16 cellular contexts compared by ENCODE assay signal in genomic region chr1:184893695-184894094, GRCh38.
DNase-seq lines count a peak whose midpoint lies in the region; ATAC-seq and TF ChIP-seq lines count a peak whose summit lies in the region.
"Had no signal": no experiment of that assay in that cellular context is flagged by ENCODE, and none has a peak within 500 bp of the region (broad histone marks: within the 10 kb centered on the region; RNA-seq: fewer than 3 reads in every experiment).

No MANE protein-coding gene starts in this region.

- no peak for TF ChIP-seq CTCF in natural killer cell (IDR thresholded peaks at IDR 0.05)
- no peak for TF ChIP-seq CTCF in thoracic aorta (IDR thresholded peaks at IDR 0.05)

- peaks cover 35 to 53% of the 10 kb centered on the region in 2 donors for H3K4me1 ChIP-seq in thoracic aorta (ENCODE audit: control insufficient read depth in 1 of 2, low read depth in 2 of 2)

- no peak overlapping the region for H3K4me3 Mint-ChIP-seq in natural killer cell treated with Interleukin-12 subunit alpha and Interleukin-12 subunit beta and Interleukin-15 and Interleukin-18, amount 100 ng/mL, for 72 hours
- H3K4me3 Mint-ChIP-seq in natural killer cell = no peak overlapping the region
- H3K4me3 Mint-ChIP-seq in T-helper 17 cell = no peak overlapping the region
- H3K4me3 Mint-ChIP-seq: B cell; CD4-positive, alpha-beta T cell had no signal

- ATAC-seq in natural killer cell treated with Interleukin-12 subunit alpha and Interleukin-12 subunit beta and Interleukin-15 and Interleukin-18, amount 100 ng/mL, for 72 hours = no peak
- ATAC-seq in natural killer cell = no peak
- ATAC-seq in T-helper 17 cell = no peak
- no peak for ATAC-seq in thoracic aorta (ENCODE audit: insufficient number of reproducible peaks, low FRiP score, low read depth)
- no peak for ATAC-seq in GM21528 (IDR thresholded peaks at IDR 0.05; ENCODE audit: low FRiP score, unreplicated experiment)
- no peak for ATAC-seq in HG03139 (IDR thresholded peaks at IDR 0.05; ENCODE audit: unreplicated experiment)

- H3K27me3 ChIP-seq in thoracic aorta (replicated peaks; ENCODE audit: insufficient read depth) = no peaks in the 10 kb centered on the region
- H3K27me3 ChIP-seq: MG63 had no signal

- H3K9me3 ChIP-seq in T-helper 17 cell (ENCODE audit: control insufficient read depth, low read length, poor library complexity, severe bottlenecking) = no peaks in the 10 kb centered on the region
- no peaks in the 10 kb centered on the region for H3K9me3 ChIP-seq in thoracic aorta
- H3K9me3 ChIP-seq: MG63 had no signal

- no peak overlapping the region for H3K4me3 ChIP-seq in thoracic aorta
- H3K4me3 ChIP-seq: MG63 had no signal

- H3K4me1 Mint-ChIP-seq in natural killer cell treated with Interleukin-12 subunit alpha and Interleukin-12 subunit beta and Interleukin-15 and Interleukin-18, amount 100 ng/mL, for 72 hours (ENCODE audit: low read depth in 2 of 2) = peaks cover 42 to 59% of the 10 kb centered on the region in 2 donors
- H3K4me1 Mint-ChIP-seq in natural killer cell (peaks cover 17 to 19% of the 10 kb centered on the region in 2 donors), T-helper 17 cell (peaks cover 41% of the 10 kb centered on the region)

- H3K36me3 Mint-ChIP-seq in natural killer cell treated with Interleukin-12 subunit alpha and Interleukin-12 subunit beta and Interleukin-15 and Interleukin-18, amount 100 ng/mL, for 72 hours = peaks cover 54% of the 10 kb centered on the region
- H3K36me3 Mint-ChIP-seq in natural killer cell (peaks cover 8% of the 10 kb centered on the region), T-helper 17 cell (ENCODE audit: low read depth) (peaks cover 20% of the 10 kb centered on the region)

- peak overlapping the region; percentile 28 to 99 for H3K27ac Mint-ChIP-seq in natural killer cell treated with Interleukin-12 subunit alpha and Interleukin-12 subunit beta and Interleukin-15 and Interleukin-18, amount 100 ng/mL, for 72 hours
- H3K27ac Mint-ChIP-seq in natural killer cell (peak overlapping the region in 1 of 2 donors; percentile 31), T-helper 17 cell (peak overlapping the region; percentile 99)
- H3K27ac Mint-ChIP-seq: B cell had no signal

- H3K27me3 Mint-ChIP-seq in natural killer cell treated with Interleukin-12 subunit alpha and Interleukin-12 subunit beta and Interleukin-15 and Interleukin-18, amount 100 ng/mL, for 72 hours = no peaks in the 10 kb centered on the region
- no peaks in the 10 kb centered on the region for H3K27me3 Mint-ChIP-seq in natural killer cell (ENCODE audit: low read depth in 2 of 2)
- no peaks in the 10 kb centered on the region for H3K27me3 Mint-ChIP-seq in T-helper 17 cell
- H3K27me3 Mint-ChIP-seq: B cell; CD4-positive, alpha-beta T cell had no signal

- DNase-seq in natural killer cell treated with Interleukin-12 subunit alpha and Interleukin-12 subunit beta and Interleukin-15 and Interleukin-18, amount 100 ng/mL, for 72 hours (ENCODE audit: low spot score) = no peak
- DNase-seq in natural killer cell (no peak), T-helper 17 cell (no peak), epithelial cell of prostate (ENCODE audit: low read depth, low spot score) (no peak), thoracic aorta (ENCODE audit: low spot score) (no peak), NCI-H1436 treated with DMSO at 0.1 percent for 48 hours (lab: John Stamatoyannopoulos, UW) (no peak)
- DNase-seq: ACHN; CD4-positive, alpha-beta T cell; DMS79 treated with DMSO at 0.1 percent for 48 hours; MG63; NCI-H1092; NCI-H1694; NCI-H510A treated with DMSO at 0.1 percent for 48 hours had no signal

- H3K9me3 Mint-ChIP-seq in natural killer cell treated with Interleukin-12 subunit alpha and Interleukin-12 subunit beta and Interleukin-15 and Interleukin-18, amount 100 ng/mL, for 72 hours = no peaks in the 10 kb centered on the region
- H3K9me3 Mint-ChIP-seq in natural killer cell = no peaks in the 10 kb centered on the region
- H3K9me3 Mint-ChIP-seq: CD4-positive, alpha-beta T cell had no signal

- peaks cover 19% of the 10 kb centered on the region for H3K36me3 ChIP-seq in thoracic aorta

- H3K27ac ChIP-seq in epithelial cell of prostate (peak overlapping the region; percentile 40), thoracic aorta (peak overlapping the region; percentile 48 to 94)

- intact Hi-C loops in natural killer cell (cut with micrococcal nuclease) = loop anchor here (10.0 kb wide), 1 partner anchor 49 kb away; no protein-coding TSS in a partner anchor
